1 cellular context compared by ENCODE assay signal in genomic region chr9:133133680-133134418, GRCh38.
TF ChIP-seq lines count a peak whose summit lies in the region.

No MANE protein-coding gene starts in this region.

TF ChIP-seq in HEK293, 187 proteins besides CTCF, POLR2A, EP300 and RAD21 (continued from another document):
- TF ChIP-seq REST (tag by site-specific recombination; IDR thresholded peaks at IDR 0.05): no peak
TF ChIP-seq in HEK293: peak in this region for 5.
